In genomic region chr22:36015155-36015805, GRCh38 we compare ENCODE assay signal across 27 cellular contexts. TPM values are rescaled to one million over a fixed set of nuclear protein-coding genes. Genes with fewer than 3 reads are reported as not detected.
DNase-seq lines count a peak whose midpoint lies in the region; ATAC-seq and TF ChIP-seq lines count a peak whose summit lies in the region.
"Had no signal": no experiment of that assay in that cellular context is flagged by ENCODE, and none has a peak within 500 bp of the region (broad histone marks: within the 10 kb centered on the region; RNA-seq: fewer than 3 reads in every experiment).

No MANE protein-coding gene starts in this region.

- H3K9me3 Mint-ChIP-seq in endodermal cell: no peaks in the 10 kb centered on the region
- H3K9me3 Mint-ChIP-seq: activated naive CD4-positive, alpha-beta T cell treated with anti-CD3 and anti-CD28 coated beads for 36 hours; CD8-positive, alpha-beta memory T cell; dendritic cell treated with granulocyte-macrophage colony-stimulating factor and Interleukin-4, amounts not matched to agents 40 ng/mL and 50 ng/mL, for 4 days had no signal

- TF ChIP-seq CTCF in SK-N-SH (IDR thresholded peaks at IDR 0.05): no peak
- no peak for TF ChIP-seq CTCF in endodermal cell (conservative IDR thresholded peaks at IDR 0.05)
- no peak for TF ChIP-seq CTCF in upper lobe of right lung (IDR thresholded peaks at IDR 0.05)
- TF ChIP-seq CTCF in lower leg skin (IDR thresholded peaks at IDR 0.05): no peak
- TF ChIP-seq CTCF in RWPE1 (conservative IDR thresholded peaks at IDR 0.05; ENCODE audit: low read depth): no peak

- H3K27me3 Mint-ChIP-seq in endodermal cell (ENCODE audit: insufficient read depth): no peaks in the 10 kb centered on the region

- H2AK5ac ChIP-seq in neuronal stem cell (ENCODE audit: low read depth, low read length): no peak overlapping the region

- H4K8ac ChIP-seq in neuronal stem cell (ENCODE audit: low read depth, low read length): no peak overlapping the region

- H3K27ac ChIP-seq in SK-N-SH (ENCODE audit: low read depth in 2 of 2, low read length in 1 of 2) (peak overlapping the region; percentile 70 to 95; a peak in 3 of 4 replicates), endodermal cell (ENCODE audit: low read depth, low read length) (no peak overlapping the region), neuronal stem cell (replicated peaks; ENCODE audit: low read length) (peak overlapping the region; percentile 42), upper lobe of right lung (no peak overlapping the region), RWPE1 (no peak overlapping the region)
- H3K27ac ChIP-seq: 22Rv1 had no signal

- no peak overlapping the region for H3K18ac ChIP-seq in neuronal stem cell (ENCODE audit: low read length)

- H3K36me3 Mint-ChIP-seq in endodermal cell (ENCODE audit: low read depth): peaks cover under 1% of the 10 kb centered on the region
- H3K36me3 Mint-ChIP-seq: CD8-positive, alpha-beta memory T cell had no signal

- H3K4me2 ChIP-seq in SK-N-SH (peak overlapping the region; percentile 59; the same call in 1 of the 2 replicates), neuronal stem cell (ENCODE audit: insufficient read depth, low read length, poor library complexity, severe bottlenecking) (no peak overlapping the region)

- WGBS in SK-N-SH (ENCODE audit: low lambda C conversion rate): 55% methylated on average over 4 of the region's 4 CpGs
- 78 to 92% methylated on average over 2 to 3 of the region's 4 CpGs for WGBS in endodermal cell (ENCODE audit: insufficient coverage in 1 of 2, insufficient read length in 1 of 2), 2 experiments
- no CpG with 5 or more reads among the region's 4 CpGs for WGBS in neuronal stem cell (ENCODE audit: extremely low coverage in 2 of 2, insufficient read length in 2 of 2, insufficient replicate concordance in 1 of 2), 2 donors
- 63 to 65% methylated on average over 4 of the region's 4 CpGs for WGBS in lower leg skin, 2 donors

- ATAC-seq in SK-N-SH treated with all-trans-retinoic acid at 6 μM for 48 hours (no peak), upper lobe of right lung (peak; percentile 25)
- ATAC-seq: activated CD4-positive, alpha-beta T cell treated with anti-CD3 and anti-CD28 coated beads for 36 hours; K562 had no signal

- no peak overlapping the region for H3K4ac ChIP-seq in neuronal stem cell (ENCODE audit: low read length)

- no peak overlapping the region for H2BK15ac ChIP-seq in neuronal stem cell (ENCODE audit: low read length)

- H3K36me3 ChIP-seq in SK-N-SH (replicated peaks in 1 of 2; ENCODE audit: control insufficient read depth in 1 of 2, insufficient read depth in 2 of 2, low read length in 1 of 2) (no peaks in the 10 kb centered on the region), endodermal cell (ENCODE audit: control insufficient read depth, insufficient read depth, low read length) (no peaks in the 10 kb centered on the region), neuronal stem cell (replicated peaks in 1 of 2; ENCODE audit: control insufficient read depth in 2 of 2, insufficient read depth in 2 of 2, low read length in 2 of 2) (no peaks in the 10 kb centered on the region), upper lobe of right lung (no peaks in the 10 kb centered on the region)
- H3K36me3 ChIP-seq: suprapubic skin had no signal

- H2BK12ac ChIP-seq in neuronal stem cell (ENCODE audit: low read length): no peak overlapping the region

- no peak for TF ChIP-seq EP300 in SK-N-SH (IDR thresholded peaks at IDR 0.05; ENCODE audit: borderline replicate concordance in 1 of 2, low read depth in 1 of 2, low read length in 1 of 2)

- H4K20me1 ChIP-seq in SK-N-SH (ENCODE audit: insufficient read depth): peaks cover 68% of the 10 kb centered on the region

- H3K4me3 Mint-ChIP-seq in endodermal cell: no peak overlapping the region
- H3K4me3 Mint-ChIP-seq: activated CD4-positive, alpha-beta T cell treated with anti-CD3 and anti-CD28 coated beads for 36 hours; activated naive CD4-positive, alpha-beta T cell treated with anti-CD3 and anti-CD28 coated beads for 36 hours; CD8-positive, alpha-beta memory T cell; dendritic cell treated with granulocyte-macrophage colony-stimulating factor and Interleukin-4, amounts not matched to agents 40 ng/mL and 50 ng/mL, for 4 days had no signal

- CTCF ChIA-PET in SK-N-SH (lab: Yijun Ruan, JAX) (interaction anchor here (0.7 to 10.3 kb wide), 6 partner anchors 10 to 100 kb away, joined by 3 to 110 read pairs (median 4); no protein-coding TSS in a partner anchor), RWPE1 (lab: Yijun Ruan, JAX) (interaction anchor here (2.4 kb wide), 1 partner anchor 51 kb away, joined by 9 read pairs; no protein-coding TSS in a partner anchor)

- no peaks in the 10 kb centered on the region for H3K79me1 ChIP-seq in neuronal stem cell (ENCODE audit: low read depth, low read length)

- H3K4me3 ChIP-seq in SK-N-SH (ENCODE audit: low read depth in 2 of 2, low read length in 1 of 2) (no peak overlapping the region), endodermal cell (ENCODE audit: low read length) (no peak overlapping the region), neuronal stem cell (ENCODE audit: low read length in 2 of 2) (no peak overlapping the region), upper lobe of right lung (no peak overlapping the region), lower leg skin (ENCODE audit: low read depth, poor library complexity, severe bottlenecking) (no peak overlapping the region)
- H3K4me3 ChIP-seq: K562, suprapubic skin had no signal

- H2BK120ac ChIP-seq in neuronal stem cell (ENCODE audit: low read depth, low read length): no peak overlapping the region

- peaks cover 17% of the 10 kb centered on the region for H3F3A ChIP-seq in SK-N-SH (replicated peaks; ENCODE audit: insufficient read depth)

- H3K9ac ChIP-seq in SK-N-SH (no peak overlapping the region), endodermal cell (ENCODE audit: extremely low read depth, low read length, poor library complexity, severe bottlenecking) (no peak overlapping the region), neuronal stem cell (ENCODE audit: low read depth, low read length, poor library complexity) (no peak overlapping the region)

- H2BK5ac ChIP-seq in neuronal stem cell (ENCODE audit: low read length): no peak overlapping the region

- no peak for TF ChIP-seq POLR2A in lower leg skin (IDR thresholded peaks at IDR 0.05)

- H3K14ac ChIP-seq in neuronal stem cell (ENCODE audit: low read length): no peak overlapping the region

- POLR2A ChIA-PET in SK-N-SH (lab: Yijun Ruan, JAX): interaction anchor here (0.6 to 1.7 kb wide), 3 partner anchors 12 to 50 kb away, joined by 4 to 5 read pairs (median 4); no protein-coding TSS in a partner anchor
- POLR2A ChIA-PET in RWPE1 (lab: Yijun Ruan, JAX; ENCODE audit: low non-redundant PET): no interaction called here

- intact Hi-C loops in upper lobe of right lung (cut with DNase I) (no loop called here), lower leg skin (cut with DNase I; ENCODE audit: low total_unique reads) (no loop called here)

- no peak overlapping the region for H4K91ac ChIP-seq in neuronal stem cell (ENCODE audit: low read depth, low read length, poor library complexity)

- H3K23ac ChIP-seq in neuronal stem cell (ENCODE audit: low read depth, low read length, poor library complexity): no peak overlapping the region

- DNase-seq in SK-N-SH (no peak), endodermal cell (no peak), neuronal stem cell (ENCODE audit: low spot score) (no peak), upper lobe of right lung (no peak), lower leg skin (ENCODE audit: low spot score in 2 of 2) (no peak), COLO829 (ENCODE audit: low spot score) (no peak), RWPE1 (ENCODE audit: low spot score) (no peak)
- DNase-seq: activated CD4-positive, alpha-beta T cell treated with anti-CD3 and anti-CD28 coated beads for 36 hours; activated naive CD4-positive, alpha-beta T cell treated with anti-CD3 and anti-CD28 coated beads for 36 hours; activated T-cell treated with anti-CD3 and anti-CD28 coated beads, Interleukin-2, amount 50 U/mL, for 48 hours; AML-193; amniotic stem cell; CD8-positive, alpha-beta memory T cell; foreskin fibroblast; H7; NCI-H1694 treated with DMSO at 0.1 percent for 48 hours; NCI-H2227 treated with DMSO at 0.1 percent for 48 hours; NCI-H748 treated with DMSO at 0.1 percent for 48 hours; right cardiac atrium; SHP77 treated with DMSO at 0.1 percent for 48 hours; stimulated activated CD4-positive, alpha-beta T cell treated with anti-CD3 and anti-CD28 coated beads, Interleukin-15, amount 100 ng/mL, for 24 hours; T-helper 1 cell had no signal

- H3K27me3 ChIP-seq in SK-N-SH (ENCODE audit: insufficient read depth) (no peaks in the 10 kb centered on the region), endodermal cell (ENCODE audit: control insufficient read depth, insufficient read depth, low read length, poor library complexity, severe bottlenecking) (peaks cover 12% of the 10 kb centered on the region), neuronal stem cell (ENCODE audit: control insufficient read depth in 3 of 3, insufficient read depth in 3 of 3, low read depth in 1 of 3, low read length in 3 of 3) (no peaks in the 10 kb centered on the region), upper lobe of right lung (no peaks in the 10 kb centered on the region)
- H3K27me3 ChIP-seq: suprapubic skin had no signal

- peaks cover 100% of the 10 kb centered on the region for H3K79me2 ChIP-seq in SK-N-SH (ENCODE audit: insufficient read depth)

- H3K4me1 Mint-ChIP-seq in endodermal cell: peaks cover 55% of the 10 kb centered on the region
- H3K4me1 Mint-ChIP-seq: activated CD4-positive, alpha-beta T cell treated with anti-CD3 and anti-CD28 coated beads for 36 hours; CD8-positive, alpha-beta memory T cell had no signal

- H3K9me2 ChIP-seq in SK-N-SH: no peaks in the 10 kb centered on the region

- peak overlapping the region; percentile 59 for H3K27ac Mint-ChIP-seq in endodermal cell
- H3K27ac Mint-ChIP-seq: activated CD4-positive, alpha-beta T cell treated with anti-CD3 and anti-CD28 coated beads for 36 hours; activated naive CD4-positive, alpha-beta T cell treated with anti-CD3 and anti-CD28 coated beads for 36 hours; CD8-positive, alpha-beta memory T cell; dendritic cell treated with granulocyte-macrophage colony-stimulating factor and Interleukin-4, amounts not matched to agents 40 ng/mL and 50 ng/mL, for 4 days had no signal

- no peaks in the 10 kb centered on the region for H3K9me3 ChIP-seq in SK-N-SH
- H3K9me3 ChIP-seq in endodermal cell (ENCODE audit: control insufficient read depth, low read length): no peaks in the 10 kb centered on the region
- peaks cover 0 to 5% of the 10 kb centered on the region in 2 donors for H3K9me3 ChIP-seq in neuronal stem cell (replicated peaks in 1 of 2; ENCODE audit: control insufficient read depth in 2 of 2, insufficient read depth in 1 of 2, low read depth in 1 of 2, low read length in 2 of 2)
- H3K9me3 ChIP-seq in upper lobe of right lung: no peaks in the 10 kb centered on the region
- H3K9me3 ChIP-seq: suprapubic skin had no signal

- H3K4me1 ChIP-seq in SK-N-SH (ENCODE audit: control insufficient read depth in 1 of 2, insufficient read depth in 2 of 2, low read depth in 1 of 2, low read length in 1 of 2): peaks cover 52 to 63% of the 10 kb centered on the region in 2 experiments
- peaks cover 23% of the 10 kb centered on the region for H3K4me1 ChIP-seq in endodermal cell (ENCODE audit: control insufficient read depth, insufficient read depth, low read length)
- peaks cover 23 to 34% of the 10 kb centered on the region in 2 donors for H3K4me1 ChIP-seq in neuronal stem cell (ENCODE audit: control insufficient read depth in 2 of 2, insufficient read depth in 1 of 2, low read depth in 1 of 2, low read length in 2 of 2)
- H3K4me1 ChIP-seq in upper lobe of right lung: peaks cover 25% of the 10 kb centered on the region

- no peak for TF ChIP-seq RAD21 in SK-N-SH (IDR thresholded peaks at IDR 0.05; ENCODE audit: low read length)

- H2AFZ ChIP-seq in SK-N-SH (ENCODE audit: low read depth) (no peak overlapping the region), neuronal stem cell (ENCODE audit: low read length) (no peak overlapping the region)

RNA-seq across cellular contexts. Expression of gene RBFOX2, which starts 13.3 kb away (rescaled TPM):
- polyA plus RNA-seq in SK-N-SH (2012; rRNA removed): 115 and 151 TPM in 2 replicates
- polyA plus RNA-seq in SK-N-SH (2012; cell fraction: cytosol; rRNA removed): 92.8 and 114 TPM in 2 replicates
- 125 and 168 TPM in 2 replicates for polyA plus RNA-seq in SK-N-SH (2012; cell fraction: nucleus; rRNA removed)
- 100 to 1,000 TPM; 104 to 120 TPM for total RNA-seq in endodermal cell
- 137 TPM for polyA plus RNA-seq in endodermal cell (2013, experiment 1 of 2)
- polyA plus RNA-seq in endodermal cell (2013, experiment 2 of 2): 135 TPM
- 133 TPM for polyA plus RNA-seq in neuronal stem cell (2013, experiment 1 of 2)
- 132 TPM for polyA plus RNA-seq in neuronal stem cell (2013, experiment 2 of 2)
- total RNA-seq in upper lobe of right lung: 64.1 TPM
- 10 to 100 TPM; 40.9 to 56.5 (median 51.1) TPM for total RNA-seq in lower leg skin

Comparison
In these comparisons a context has a peak if more than half of its experiments do, and no peak if none do; other contexts are left out.
1. H3K27ac ChIP-seq: peak in SK-N-SH (2 of 2) and neuronal stem cell (single experiment); none in endodermal cell (single experiment), upper lobe of right lung (single experiment) and RWPE1 (single experiment).